Comparison of ENCODE assay signal across 8 cellular contexts in genomic region chr16:69133555-69133954, GRCh38. TPM values are rescaled to one million over a fixed set of nuclear protein-coding genes. Genes with fewer than 3 reads are reported as not detected.
DNase-seq lines count a peak whose midpoint lies in the region; ATAC-seq and TF ChIP-seq lines count a peak whose summit lies in the region.

No MANE protein-coding gene starts in this region.

- peaks cover 80% of the 10 kb centered on the region for H3K79me2 ChIP-seq in smooth muscle cell (ENCODE audit: low read depth)

- POLR2A ChIA-PET in HEK293 (lab: Yijun Ruan, JAX), result interaction anchor here (1.3 kb wide), 1 partner anchor 9 kb away, joined by 3 read pairs; no protein-coding TSS in a partner anchor

- ATAC-seq in foreskin keratinocyte (no peak), left lung (no peak), GM18870 (IDR thresholded peaks at IDR 0.05; ENCODE audit: unreplicated experiment) (no peak)

- peaks cover 3% of the 10 kb centered on the region; the same call in 1 of the 2 replicates for H3K4me1 ChIP-seq in HEK293 (ENCODE audit: control insufficient read depth, insufficient read depth, low read length)
- H3K4me1 ChIP-seq in foreskin keratinocyte, result peaks cover 13% of the 10 kb centered on the region
- H3K4me1 ChIP-seq in smooth muscle cell (ENCODE audit: low read depth), result peaks cover 19% of the 10 kb centered on the region
- peaks cover 7% of the 10 kb centered on the region for H3K4me1 ChIP-seq in ovary (ENCODE audit: insufficient read depth)
- peaks cover 4 to 38% of the 10 kb centered on the region in 2 donors for H3K4me1 ChIP-seq in left lung

- intact Hi-C loops in ovary (cut with DNase I) (no loop called here), left lung (cut with DNase I) (no loop called here)

- H2AFZ ChIP-seq in smooth muscle cell (ENCODE audit: low read depth), result no peak overlapping the region

- 27% methylated on average over 1 of the region's 1 CpG for WGBS in smooth muscle cell (ENCODE audit: low lambda C conversion rate)
- 15 to 16% (median 16%) methylated on average over 1 of the region's 1 CpG for WGBS in ovary, 3 donors

- H3K27me3 ChIP-seq in foreskin keratinocyte, result no peaks in the 10 kb centered on the region
- H3K27me3 ChIP-seq in smooth muscle cell (ENCODE audit: low read depth), result no peaks in the 10 kb centered on the region
- H3K27me3 ChIP-seq in ovary, result no peaks in the 10 kb centered on the region
- no peaks in the 10 kb centered on the region for H3K27me3 ChIP-seq in left lung

- no peaks in the 10 kb centered on the region for H3F3A ChIP-seq in smooth muscle cell (ENCODE audit: low read depth)

- peak overlapping the region; percentile 86 for H3K9ac ChIP-seq in smooth muscle cell (ENCODE audit: low read depth)

- CTCF ChIA-PET in HEK293 (lab: Yijun Ruan, JAX), result interaction anchor here (0.6 to 1.9 kb wide), 3 partner anchors 10 to 156 kb away, joined by 5 to 10 read pairs (median 5); no protein-coding TSS in a partner anchor

- peak overlapping the region; percentile 90 for H3K4me2 ChIP-seq in smooth muscle cell

- H3K4me3 ChIP-seq in HEK293 (ENCODE audit: low read depth, low read length), result peak overlapping the region; percentile 83; the same call in 1 of the 2 replicates
- peak overlapping the region; percentile 79 for H3K4me3 ChIP-seq in WI38 (ENCODE audit: low read depth, low read length)
- H3K4me3 ChIP-seq in smooth muscle cell, result peak overlapping the region; percentile 96
- H3K4me3 ChIP-seq in ovary, result no peak overlapping the region
- peak overlapping the region in 1 of 2 donors; percentile 87 for H3K4me3 ChIP-seq in left lung

- no peak for TF ChIP-seq EP300 in ovary (IDR thresholded peaks at IDR 0.05)

- no peak for TF ChIP-seq POLR2A in ovary (IDR thresholded peaks at IDR 0.05)

- H4K20me1 ChIP-seq in smooth muscle cell (ENCODE audit: low read depth), result peaks cover 36% of the 10 kb centered on the region

- no peaks in the 10 kb centered on the region for H3K9me3 ChIP-seq in HEK293 (ENCODE audit: control insufficient read depth, insufficient read depth, low read depth, low read length)
- H3K9me3 ChIP-seq in smooth muscle cell (replicated peaks; ENCODE audit: low read depth), result no peaks in the 10 kb centered on the region
- H3K9me3 ChIP-seq in ovary, result no peaks in the 10 kb centered on the region
- H3K9me3 ChIP-seq in left lung, result no peaks in the 10 kb centered on the region

- no peak for TF ChIP-seq CTCF in HEK293 (tag by site-specific recombination; IDR thresholded peaks at IDR 0.05)
- TF ChIP-seq CTCF in WI38 (IDR thresholded peaks at IDR 0.05; ENCODE audit: low read depth, low read length), result no peak
- no peak for TF ChIP-seq CTCF in foreskin keratinocyte (conservative IDR thresholded peaks at IDR 0.05)
- no peak for TF ChIP-seq CTCF in smooth muscle cell (IDR thresholded peaks at IDR 0.05; ENCODE audit: borderline replicate concordance, insufficient read depth, poor library complexity, severe bottlenecking)
- TF ChIP-seq CTCF in ovary (IDR thresholded peaks at IDR 0.05), result no peak
- no peak for TF ChIP-seq CTCF in left lung (IDR thresholded peaks at IDR 0.05)

- peaks cover 27 to 48% of the 10 kb centered on the region in 2 experiments; a peak in 2 of 3 replicates for H3K36me3 ChIP-seq in HEK293 (ENCODE audit: control insufficient read depth in 2 of 2, insufficient read depth in 1 of 2, low read length in 2 of 2)
- no peaks in the 10 kb centered on the region for H3K36me3 ChIP-seq in smooth muscle cell (ENCODE audit: low read depth)
- H3K36me3 ChIP-seq in ovary, result no peaks in the 10 kb centered on the region
- peaks cover 0 to 25% of the 10 kb centered on the region in 2 donors for H3K36me3 ChIP-seq in left lung

- H3K27ac ChIP-seq in HEK293 (ENCODE audit: extremely low read depth, low read depth, low read length), result no peak overlapping the region; the same call in 1 of the 2 replicates
- H3K27ac ChIP-seq in foreskin keratinocyte, result peak overlapping the region; percentile 96
- no peak overlapping the region for H3K27ac ChIP-seq in smooth muscle cell (ENCODE audit: low read depth)
- no peak overlapping the region for H3K27ac ChIP-seq in ovary
- H3K27ac ChIP-seq in left lung, result no peak overlapping the region

- DNase-seq in foreskin keratinocyte (no peak), smooth muscle cell (lab: John Stamatoyannopoulos, UW; ENCODE audit: unreplicated experiment) (no peak), ovary (no peak), left lung (no peak), UCSD-AML1 (lab: John Stamatoyannopoulos, UW; ENCODE audit: unreplicated experiment) (no peak)

TF ChIP-seq in HEK293, 187 proteins besides CTCF, POLR2A, EP300 and RAD21:
- TF ChIP-seq ZNF423 (tag by site-specific recombination; IDR thresholded peaks at IDR 0.05), result no peak

RNA-seq across cellular contexts. Expression of gene UTP4, which starts 1.1 kb away (rescaled TPM):
- total RNA-seq in foreskin keratinocyte (50.6 and 55.4 TPM in 2 replicates), smooth muscle cell (13.8 and 20.4 TPM in 2 replicates), ovary (10 to 100 TPM; 13.8 to 52.4 (median 40.2) TPM), left lung (10 to 100 TPM; 24.7 to 45.5 TPM)
- polyA plus RNA-seq in foreskin keratinocyte (49.5 and 63.3 TPM in 2 replicates), smooth muscle cell (29.0 and 32.8 TPM in 2 replicates), ovary (10 to 100 TPM; 19.7 to 48.9 TPM)

RNA-seq across cellular contexts. Expression of gene CHTF8, which starts 1.2 kb away (rescaled TPM):
- total RNA-seq in foreskin keratinocyte (112 and 113 TPM in 2 replicates), smooth muscle cell (74.2 and 77.7 TPM in 2 replicates), ovary (10 to 100 TPM; 56.9 to 89.1 (median 82.6) TPM), left lung (10 to 100 TPM; 93.4 to 94.1 TPM)
- polyA plus RNA-seq in foreskin keratinocyte (145 and 156 TPM in 2 replicates), smooth muscle cell (70.8 and 83.8 TPM in 2 replicates), ovary (100 to 1,000 TPM in 1 of 2 donors, 10 to 100 TPM in 1; 47.9 to 130 TPM)

RNA-seq across cellular contexts. Expression of gene HAS3, which starts 28.1 kb away (rescaled TPM):
- total RNA-seq in foreskin keratinocyte, result 9.1 and 15.1 TPM in 2 replicates
- polyA plus RNA-seq in foreskin keratinocyte, result 4.8 and 9.0 TPM in 2 replicates
- 1.2 and 2.7 TPM in 2 replicates for total RNA-seq in smooth muscle cell
- polyA plus RNA-seq in smooth muscle cell, result 0.39 and 1.1 TPM in 2 replicates
- total RNA-seq in ovary, result 1 to 10 TPM in 6 of 7 donors, under 1 TPM in 1; 0.83 to 3.2 (median 2.0) TPM
- polyA plus RNA-seq in ovary, result 1 to 10 TPM; 1.1 to 1.3 TPM
- 10 to 100 TPM; 13.3 to 40.2 TPM for total RNA-seq in left lung

RNA-seq across cellular contexts. Expression of gene SNTB2, which starts 53.4 kb away (rescaled TPM):
- total RNA-seq in foreskin keratinocyte (14.3 and 14.8 TPM in 2 replicates), smooth muscle cell (11.0 and 25.9 TPM in 2 replicates), ovary (10 to 100 TPM; 15.1 to 51.8 (median 38.4) TPM), left lung (10 to 100 TPM; 38.4 to 47.3 TPM)
- polyA plus RNA-seq in foreskin keratinocyte (3.2 TPM in 2 replicates), smooth muscle cell (17.1 and 19.2 TPM in 2 replicates), ovary (10 to 100 TPM in 1 of 2 donors, 1 to 10 TPM in 1; 9.4 to 21.2 TPM)
